In genomic region chr13:110658218-110658911, GRCh38 we compare ENCODE assay signal across 8 cellular contexts. TPM values are rescaled to one million over a fixed set of nuclear protein-coding genes. Genes with fewer than 3 reads are reported as not detected.
A peak's percentile ranks its signal among the peaks of the same experiment; 100 is the strongest.
DNase-seq lines count a peak whose midpoint lies in the region; ATAC-seq, FAIRE-seq and TF ChIP-seq lines count a peak whose summit lies in the region.
"Not testable (repeated sequence)": the region's sequence is repeated elsewhere in the genome, so short reads cannot be mapped to it uniquely, and the experiment has no call there.

No MANE protein-coding gene starts in this region.

- H3K27me3 ChIP-seq in GM12878 (replicated peaks in 1 of 2; ENCODE audit: control insufficient read depth in 2 of 2, insufficient read depth in 2 of 2, low read length in 1 of 2) = not testable (repeated sequence)

- BruUV-seq in GM12878 (replicated peaks; lab: Mats Ljungman, UMichigan) = not testable (repeated sequence)

- H3K27ac Mint-ChIP-seq in T-helper 17 cell = peak overlapping the region; percentile 72
- H3K27ac Mint-ChIP-seq in stimulated activated memory B cell treated with anti-CD40 and anti-IgM and Interleukin-4, amounts not matched to agents 10 μg/mL and 1 μg/mL and 100 μg/mL, for 72 hours = peak overlapping the region; percentile 59

- WGBS in GM12878 (ENCODE audit: insufficient coverage, insufficient replicate concordance, low lambda C conversion rate, missing lambda C conversion rate) = 46% methylated on average over 6 of the region's 6 CpGs

- peak overlapping the region; percentile 13; the same call in 1 of the 2 replicates for H3K9ac ChIP-seq in GM12878 (ENCODE audit: control insufficient read depth, insufficient read depth, low read length)

- peak in 1 of 2 experiments; percentile 36; a peak in 2 of 4 replicates for TF ChIP-seq EP300 in GM12878 (IDR thresholded peaks at IDR 0.05; ENCODE audit: borderline replicate concordance in 1 of 2, control insufficient read depth in 1 of 2, low read depth in 2 of 2, low read length in 2 of 2)

- not testable (repeated sequence) for H3K36me3 Mint-ChIP-seq in T-helper 17 cell (ENCODE audit: low read depth)
- peaks cover 60% of the 10 kb centered on the region for H3K36me3 Mint-ChIP-seq in stimulated activated memory B cell treated with anti-CD40 and anti-IgM and Interleukin-4, amounts not matched to agents 10 μg/mL and 1 μg/mL and 100 μg/mL, for 72 hours

- H3K4me3 Mint-ChIP-seq in T-helper 17 cell = peak overlapping the region; percentile 2
- H3K4me3 Mint-ChIP-seq in stimulated activated memory B cell treated with anti-CD40 and anti-IgM and Interleukin-4, amounts not matched to agents 10 μg/mL and 1 μg/mL and 100 μg/mL, for 72 hours = not testable (repeated sequence)

- in situ Hi-C loops in GM12878 (cut with MboI) = not testable (repeated sequence)

- H3K4me3 ChIP-seq in Jurkat, Clone E6-1 (ENCODE audit: low read length) = not testable (repeated sequence)
- H3K4me3 ChIP-seq in GM12878 = peak overlapping the region; percentile 37; the same call in 1 of the 2 replicates

- DNase-seq in GM12892 (ENCODE audit: insufficient read length); T-helper 17 cell: not testable (repeated sequence)
- DNase-seq in Jurkat, Clone E6-1 (ENCODE audit: low read depth, low spot score) = peak; percentile 66
- DNase-seq in GM12878 (ENCODE audit: low read depth, low spot score) = peak; percentile 79

- FAIRE-seq in GM12892 (lab: Jason Lieb, UNC) (peak; percentile 94), GM12878 (lab: Jason Lieb, UNC) (peak; percentile 88)

- H3K9me3 Mint-ChIP-seq in stimulated activated memory B cell treated with anti-CD40 and anti-IgM and Interleukin-4, amounts not matched to agents 10 μg/mL and 1 μg/mL and 100 μg/mL, for 72 hours = not testable (repeated sequence)

- not testable (repeated sequence) for H3K27me3 Mint-ChIP-seq in T-helper 17 cell; stimulated activated memory B cell treated with anti-CD40 and anti-IgM and Interleukin-4, amounts not matched to agents 10 μg/mL and 1 μg/mL and 100 μg/mL, for 72 hours

- intact Hi-C loops in GM12878 (cut with micrococcal nuclease; ENCODE audit: unreplicated experiment) = loop anchor here (1.0 kb wide), 1 partner anchor 18 kb away; no protein-coding TSS in a partner anchor

- CTCF ChIA-PET in GM12878 (lab: Yijun Ruan, JAX) = interaction anchor here (0.7 to 1.1 kb wide), 2 partner anchors 14 to 70 kb away, joined by 3 read pairs; no protein-coding TSS in a partner anchor

- RAD21 ChIA-PET in GM12878 (lab: Charles Lee; ENCODE audit: unreplicated experiment) = interaction anchor here (1.6 kb wide), 1 partner anchor 18 kb away, joined by 6 read pairs; no protein-coding TSS in a partner anchor

- not testable (repeated sequence) for TF ChIP-seq CTCF in GM12878 (IDR thresholded peaks at IDR 0.05 in 2 of 3, conservative IDR thresholded peaks at IDR 0.05 in 1 of 3; ENCODE audit: control insufficient read depth in 2 of 3, extremely low read depth in 1 of 3, insufficient read depth in 1 of 3, low read depth in 3 of 3, low read length in 3 of 3)

- not testable (repeated sequence) for H2AFZ ChIP-seq in GM12878 (ENCODE audit: control insufficient read depth, low read depth, low read length)

- POLR2A ChIA-PET in GM12878 (lab: Charles Lee) = not testable (repeated sequence)

- peak; percentile 95 for ATAC-seq in GM19351 (IDR thresholded peaks at IDR 0.05; ENCODE audit: unreplicated experiment)
- peak; percentile 91 for ATAC-seq in GM21825 (IDR thresholded peaks at IDR 0.05; ENCODE audit: unreplicated experiment)
- ATAC-seq in HG03095 (IDR thresholded peaks at IDR 0.05; ENCODE audit: unreplicated experiment) = peak; percentile 93
- ATAC-seq in T-helper 17 cell = peak; percentile 81
- ATAC-seq in GM12878 = peak; percentile 94
- ATAC-seq in stimulated activated memory B cell treated with anti-CD40 and anti-IgM and Interleukin-4, amounts not matched to agents 10 μg/mL and 1 μg/mL and 100 μg/mL, for 72 hours = peak; percentile 87

- peaks cover 12 to 14% of the 10 kb centered on the region in 2 experiments; a peak in 3 of 4 replicates for H3K36me3 ChIP-seq in GM12878 (ENCODE audit: control insufficient read depth in 2 of 2, insufficient read depth in 2 of 2, low read length in 1 of 2)

- H3K9me3 ChIP-seq in T-helper 17 cell (ENCODE audit: control insufficient read depth, low read length, poor library complexity, severe bottlenecking); GM12878 (replicated peaks; ENCODE audit: control insufficient read depth, insufficient read depth, low read length): not testable (repeated sequence)

- H3K4me1 ChIP-seq in GM12878 (ENCODE audit: control insufficient read depth, insufficient read depth, low read length) = peaks cover 16% of the 10 kb centered on the region

- not testable (repeated sequence) for H3K79me2 ChIP-seq in GM12878 (ENCODE audit: control insufficient read depth, insufficient read depth, low read length)

- H4K20me1 ChIP-seq in GM12878 (ENCODE audit: control insufficient read depth, insufficient read depth) = not testable (repeated sequence)

- H3K4me2 ChIP-seq in GM12878 (ENCODE audit: control insufficient read depth, insufficient read depth) = peak overlapping the region; percentile 67

- peaks cover 25% of the 10 kb centered on the region for H3K4me1 Mint-ChIP-seq in T-helper 17 cell
- H3K4me1 Mint-ChIP-seq in stimulated activated memory B cell treated with anti-CD40 and anti-IgM and Interleukin-4, amounts not matched to agents 10 μg/mL and 1 μg/mL and 100 μg/mL, for 72 hours = peaks cover 68% of the 10 kb centered on the region

- SMC1A ChIA-PET in GM12878 (lab: Charles Lee; ENCODE audit: uncharacterized antibody, unreplicated experiment) = interaction anchor here (0.7 to 1.2 kb wide), 2 partner anchors 18 to 45 kb away, joined by 3 to 4 read pairs; no protein-coding TSS in a partner anchor

- TF ChIP-seq RAD21 in GM12878 (IDR thresholded peaks at IDR 0.05; ENCODE audit: insufficient read depth, low read depth, low read length) = not testable (repeated sequence)

- H3K27ac ChIP-seq in GM12878 (ENCODE audit: control insufficient read depth, insufficient read depth) = peak overlapping the region; percentile 80

- TF ChIP-seq POLR2A in GM12892 (IDR thresholded peaks at IDR 0.05; ENCODE audit: low read depth, low read length); GM12878 (IDR thresholded peaks at IDR 0.05; ENCODE audit: low read depth, low read length): not testable (repeated sequence)

RNA-seq across cellular contexts. Expression of gene NAXD, which starts 43.0 kb away (rescaled TPM):
- polyA plus RNA-seq in GM12892 (2012; ENCODE audit: missing spikeins) = 20.7 TPM
- 28.2 TPM for polyA plus RNA-seq in Jurkat, Clone E6-1 (2012; ENCODE audit: insufficient read depth, insufficient read length)
- total RNA-seq in T-helper 17 cell (10 to 100 TPM; 17.7 to 22.9 TPM), GM12878 (2014; rRNA removed) (16.9 and 18.2 TPM in 2 replicates), GM12878 (2014; rRNA removed; fragmentation: Illumina TruSeq; extraction: Trizol) (16.1 and 16.6 TPM in 2 replicates), GM12878 (2021) (30.0 and 30.2 TPM in 2 replicates)
- total RNA-seq in GM12878 (2013; cell fraction: nucleolus; rRNA removed) = 25.4 and 28.9 TPM in 2 replicates
- polyA plus RNA-seq in GM12878 (2011; ENCODE audit: low read depth) = 19.1 TPM
- polyA plus RNA-seq in GM12878 (2011; rRNA removed) (29.3 and 36.2 TPM in 2 replicates), GM12878 (2014; fragmentation: Illumina TruSeq; extraction: Trizol) (12.8 and 18.2 TPM in 2 replicates), GM12878 (2014; fragmentation: Nextera tagmentation; extraction: Ambion mirVana) (1 to 10 TPM; 1.5 to 5.0 TPM), GM12878 (2014; rRNA removed) (29.3 and 30.3 TPM in 2 replicates), GM12878 (2016; fragmentation: Nextera tagmentation; extraction: Ambion mirVana) (10 to 100 TPM; 32.4 to 33.5 TPM)
- 45.5 and 48.5 TPM in 2 replicates for polyA plus RNA-seq in GM12878 (2011; cell fraction: cytosol; rRNA removed)
- 114 and 132 TPM in 2 replicates for polyA plus RNA-seq in GM12878 (2011; cell fraction: nucleus; rRNA removed)
- 28.7 and 29.0 TPM in 2 replicates for polyA plus RNA-seq in GM12878 (2012)
- 23.6 and 25.9 TPM in 2 replicates for polyA minus RNA-seq in GM12878 (2011; rRNA and poly(A)+ RNA removed)
- polyA minus RNA-seq in GM12878 (2011; cell fraction: cytosol; rRNA and poly(A)+ RNA removed) = 7.1 and 8.9 TPM in 2 replicates
- 14.1 and 18.4 TPM in 2 replicates for polyA minus RNA-seq in GM12878 (2011; cell fraction: nucleus; rRNA and poly(A)+ RNA removed)

RNA-seq across cellular contexts. Expression of gene CARS2, which starts 47.6 kb away (rescaled TPM):
- polyA plus RNA-seq in GM12892 (2012; ENCODE audit: missing spikeins) = 77.9 TPM
- 62.0 TPM for polyA plus RNA-seq in Jurkat, Clone E6-1 (2012; ENCODE audit: insufficient read depth, insufficient read length)
- total RNA-seq in T-helper 17 cell (10 to 100 TPM; 57.7 to 74.6 TPM), GM12878 (2014; rRNA removed) (85.6 and 88.3 TPM in 2 replicates), GM12878 (2014; rRNA removed; fragmentation: Illumina TruSeq; extraction: Trizol) (42.4 and 51.1 TPM in 2 replicates), GM12878 (2021) (69.2 and 76.9 TPM in 2 replicates)
- 150 and 160 TPM in 2 replicates for total RNA-seq in GM12878 (2013; cell fraction: nucleolus; rRNA removed)
- polyA plus RNA-seq in GM12878 (2011; ENCODE audit: low read depth) = 54.1 TPM
- polyA plus RNA-seq in GM12878 (2011; rRNA removed) (68.5 and 71.9 TPM in 2 replicates), GM12878 (2014; fragmentation: Illumina TruSeq; extraction: Trizol) (27.5 and 38.6 TPM in 2 replicates), GM12878 (2014; fragmentation: Nextera tagmentation; extraction: Ambion mirVana) (1 to 10 TPM; 4.2 to 9.4 TPM), GM12878 (2014; rRNA removed) (95.1 and 113 TPM in 2 replicates), GM12878 (2016; fragmentation: Nextera tagmentation; extraction: Ambion mirVana) (100 to 1,000 TPM in 1 of 2 experiments, 10 to 100 TPM in 1; 54.6 to 101 TPM)
- 45.3 and 78.9 TPM in 2 replicates for polyA plus RNA-seq in GM12878 (2011; cell fraction: cytosol; rRNA removed)
- 258 and 286 TPM in 2 replicates for polyA plus RNA-seq in GM12878 (2011; cell fraction: nucleus; rRNA removed)
- polyA plus RNA-seq in GM12878 (2012) = 59.4 and 61.5 TPM in 2 replicates
- polyA minus RNA-seq in GM12878 (2011; rRNA and poly(A)+ RNA removed) = 38.4 and 48.9 TPM in 2 replicates
- polyA minus RNA-seq in GM12878 (2011; cell fraction: cytosol; rRNA and poly(A)+ RNA removed) = 17.2 and 23.9 TPM in 2 replicates
- polyA minus RNA-seq in GM12878 (2011; cell fraction: nucleus; rRNA and poly(A)+ RNA removed) = 47.6 and 80.1 TPM in 2 replicates

RNA-seq across cellular contexts. Expression of gene ING1, which starts 55.1 kb away (rescaled TPM):
- 14.6 TPM for polyA plus RNA-seq in GM12892 (2012; ENCODE audit: missing spikeins)
- polyA plus RNA-seq in Jurkat, Clone E6-1 (2012; ENCODE audit: insufficient read depth, insufficient read length) = 20.3 TPM
- total RNA-seq in T-helper 17 cell = 10 to 100 TPM; 15.2 to 15.3 TPM
- total RNA-seq in GM12878 (2013; cell fraction: nucleolus; rRNA removed) = 13.0 and 15.9 TPM in 2 replicates
- 14.7 and 15.3 TPM in 2 replicates for total RNA-seq in GM12878 (2014; rRNA removed)
- total RNA-seq in GM12878 (2014; rRNA removed; fragmentation: Illumina TruSeq; extraction: Trizol) = 7.6 and 8.9 TPM in 2 replicates
- total RNA-seq in GM12878 (2021) = 15.8 and 18.2 TPM in 2 replicates
- polyA plus RNA-seq in GM12878 (2011; ENCODE audit: low read depth) = 4.8 TPM
- polyA plus RNA-seq in GM12878 (2011; rRNA removed) = 11.9 and 16.7 TPM in 2 replicates
- polyA plus RNA-seq in GM12878 (2011; cell fraction: cytosol; rRNA removed) = 20.7 and 36.0 TPM in 2 replicates
- polyA plus RNA-seq in GM12878 (2011; cell fraction: nucleus; rRNA removed) = 22.1 and 30.6 TPM in 2 replicates
- 18.4 and 22.4 TPM in 2 replicates for polyA plus RNA-seq in GM12878 (2012)
- 5.4 and 10.0 TPM in 2 replicates for polyA plus RNA-seq in GM12878 (2014; fragmentation: Illumina TruSeq; extraction: Trizol)
- 1 to 10 TPM; 1.3 to 3.0 TPM for polyA plus RNA-seq in GM12878 (2014; fragmentation: Nextera tagmentation; extraction: Ambion mirVana)
- polyA plus RNA-seq in GM12878 (2014; rRNA removed) = 20.4 and 21.6 TPM in 2 replicates
- 10 to 100 TPM; 11.4 to 15.5 TPM for polyA plus RNA-seq in GM12878 (2016; fragmentation: Nextera tagmentation; extraction: Ambion mirVana)
- polyA minus RNA-seq in GM12878 (2011; rRNA and poly(A)+ RNA removed) = 8.8 and 19.7 TPM in 2 replicates
- polyA minus RNA-seq in GM12878 (2011; cell fraction: cytosol; rRNA and poly(A)+ RNA removed) = 11.6 and 12.2 TPM in 2 replicates
- 6.6 and 16.3 TPM in 2 replicates for polyA minus RNA-seq in GM12878 (2011; cell fraction: nucleus; rRNA and poly(A)+ RNA removed)
